22 cellular contexts compared by ENCODE assay signal in the genomic region with DNA sequence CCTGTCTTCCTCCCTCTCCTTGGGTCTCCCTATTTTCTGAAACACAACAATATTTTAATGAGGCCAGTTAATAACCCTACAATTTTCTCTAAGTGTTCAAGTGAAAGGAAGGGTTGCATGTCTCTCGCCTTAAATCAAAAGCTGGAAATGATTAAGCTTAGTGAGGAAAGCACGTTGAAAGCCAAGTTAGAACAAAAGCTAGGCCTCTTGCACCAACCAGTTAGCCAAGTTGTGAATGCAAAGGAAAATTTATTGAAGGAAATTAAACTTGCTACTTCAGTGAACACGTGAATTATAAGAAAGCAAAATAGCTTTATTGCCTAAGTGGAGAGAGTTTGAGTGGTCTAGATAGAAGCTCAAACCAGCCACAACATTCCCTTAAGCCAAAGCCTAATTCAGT.
"Had no signal": no experiment of that assay in that cellular context is flagged by ENCODE, and none has a peak within 500 bp of the region (broad histone marks: within the 10 kb centered on the region; RNA-seq: fewer than 3 reads in every experiment).

No MANE protein-coding gene starts in this region.

- H3K27me3 Mint-ChIP-seq: activated CD4-positive, alpha-beta memory T cell treated with anti-CD3 and anti-CD28 coated beads for 36 hours; activated CD4-positive, alpha-beta T cell treated with anti-CD3 and anti-CD28 coated beads for 36 hours; activated naive CD8-positive, alpha-beta T cell treated with anti-CD3 and anti-CD28 coated beads for 36 hours; dendritic cell treated with granulocyte-macrophage colony-stimulating factor and Interleukin-4, amounts not matched to agents 40 ng/mL and 50 ng/mL, for 4 days; naive thymus-derived CD8-positive, alpha-beta T cell had no signal

- ATAC-seq: activated CD4-positive, alpha-beta T cell treated with anti-CD3 and anti-CD28 coated beads for 36 hours; gastrocnemius medialis; heart left ventricle; naive thymus-derived CD8-positive, alpha-beta T cell; psoas muscle; right lobe of liver; stimulated activated effector memory CD8-positive, alpha-beta T cell treated with anti-CD3 and anti-CD28 coated beads, Interleukin-12 subunit alpha, Interleukin-12 subunit beta, amount 100 ng/mL, for 72 hours had no signal

- H3K36me3 ChIP-seq: cardiac muscle cell, gastrocnemius medialis, heart left ventricle, ovary, right lobe of liver, thoracic aorta had no signal

- H3K9me3 ChIP-seq: gastrocnemius medialis, heart left ventricle, ovary, psoas muscle, right lobe of liver, thoracic aorta had no signal

- H3K4me3 ChIP-seq: cardiac muscle cell, gastrocnemius medialis, heart left ventricle, ovary, psoas muscle, right lobe of liver, thoracic aorta had no signal

- H3K27me3 ChIP-seq: cardiac muscle cell, gastrocnemius medialis, heart left ventricle, ovary, right lobe of liver had no signal

- H3K4me1 ChIP-seq: gastrocnemius medialis, heart left ventricle, psoas muscle, right lobe of liver had no signal

- H3K4me3 Mint-ChIP-seq: activated CD4-positive, alpha-beta memory T cell treated with anti-CD3 and anti-CD28 coated beads for 36 hours; activated CD4-positive, alpha-beta T cell treated with anti-CD3 and anti-CD28 coated beads for 36 hours; activated naive CD8-positive, alpha-beta T cell treated with anti-CD3 and anti-CD28 coated beads for 36 hours; activated T-helper 1 cell treated with anti-CD3 and anti-CD28 coated beads, Interleukin-12 subunit alpha, Interleukin-12 subunit beta, Interleukin-2, Interleukin-4 antibody, amounts not matched to agents 30 ng/mL and 10 ng/mL and 1 ng/mL, durations not matched to agents 14 hours and 24 hours and 36 hours; dendritic cell treated with granulocyte-macrophage colony-stimulating factor and Interleukin-4, amounts not matched to agents 40 ng/mL and 50 ng/mL, for 4 days; immature natural killer cell; naive thymus-derived CD8-positive, alpha-beta T cell; stimulated activated effector memory CD8-positive, alpha-beta T cell treated with anti-CD3 and anti-CD28 coated beads, Interleukin-12 subunit alpha, Interleukin-12 subunit beta, amount 100 ng/mL, for 72 hours had no signal

- H3K9me3 Mint-ChIP-seq: activated CD4-positive, alpha-beta memory T cell treated with anti-CD3 and anti-CD28 coated beads for 36 hours; activated naive CD8-positive, alpha-beta T cell treated with anti-CD3 and anti-CD28 coated beads for 36 hours; activated T-helper 1 cell treated with anti-CD3 and anti-CD28 coated beads, Interleukin-12 subunit alpha, Interleukin-12 subunit beta, Interleukin-2, Interleukin-4 antibody, amounts not matched to agents 30 ng/mL and 10 ng/mL and 1 ng/mL, durations not matched to agents 14 hours and 24 hours and 36 hours; immature natural killer cell; stimulated activated effector memory CD8-positive, alpha-beta T cell treated with anti-CD3 and anti-CD28 coated beads, Interleukin-12 subunit alpha, Interleukin-12 subunit beta, amount 100 ng/mL, for 72 hours had no signal

- H3K36me3 Mint-ChIP-seq: activated CD4-positive, alpha-beta memory T cell treated with anti-CD3 and anti-CD28 coated beads for 36 hours; activated naive CD8-positive, alpha-beta T cell treated with anti-CD3 and anti-CD28 coated beads for 36 hours; immature natural killer cell; naive thymus-derived CD8-positive, alpha-beta T cell; stimulated activated effector memory CD8-positive, alpha-beta T cell treated with anti-CD3 and anti-CD28 coated beads, Interleukin-12 subunit alpha, Interleukin-12 subunit beta, amount 100 ng/mL, for 72 hours had no signal

- H3K4me1 Mint-ChIP-seq: activated CD4-positive, alpha-beta T cell treated with anti-CD3 and anti-CD28 coated beads for 36 hours; activated naive CD8-positive, alpha-beta T cell treated with anti-CD3 and anti-CD28 coated beads for 36 hours; immature natural killer cell; naive thymus-derived CD8-positive, alpha-beta T cell; stimulated activated effector memory CD8-positive, alpha-beta T cell treated with anti-CD3 and anti-CD28 coated beads, Interleukin-12 subunit alpha, Interleukin-12 subunit beta, amount 100 ng/mL, for 72 hours had no signal

- DNase-seq: activated CD4-positive, alpha-beta memory T cell treated with anti-CD3 and anti-CD28 coated beads for 36 hours; activated CD4-positive, alpha-beta T cell treated with anti-CD3 and anti-CD28 coated beads for 36 hours; activated naive CD4-positive, alpha-beta T cell; activated naive CD8-positive, alpha-beta T cell treated with anti-CD3 and anti-CD28 coated beads for 36 hours; activated T-cell treated with anti-CD3 and anti-CD28 coated beads for 4 hours; amniotic stem cell; effector CD8-positive, alpha-beta T cell; gastrocnemius medialis; heart left ventricle; immature natural killer cell; naive thymus-derived CD8-positive, alpha-beta T cell; ovary; psoas muscle; right lobe of liver; small intestine; stimulated activated CD4-positive, alpha-beta T cell treated with anti-CD3 and anti-CD28 coated beads, Interleukin-4, amount 100 ng/mL, for 1 hour; SW 1271 had no signal

- H3K27ac Mint-ChIP-seq: activated CD4-positive, alpha-beta memory T cell treated with anti-CD3 and anti-CD28 coated beads for 36 hours; activated CD4-positive, alpha-beta T cell treated with anti-CD3 and anti-CD28 coated beads for 36 hours; activated naive CD8-positive, alpha-beta T cell treated with anti-CD3 and anti-CD28 coated beads for 36 hours; activated T-helper 1 cell treated with anti-CD3 and anti-CD28 coated beads, Interleukin-12 subunit alpha, Interleukin-12 subunit beta, Interleukin-2, Interleukin-4 antibody, amounts not matched to agents 30 ng/mL and 10 ng/mL and 1 ng/mL, durations not matched to agents 14 hours and 24 hours and 36 hours; dendritic cell treated with granulocyte-macrophage colony-stimulating factor and Interleukin-4, amounts not matched to agents 40 ng/mL and 50 ng/mL, for 4 days; immature natural killer cell; stimulated activated effector memory CD8-positive, alpha-beta T cell treated with anti-CD3 and anti-CD28 coated beads, Interleukin-12 subunit alpha, Interleukin-12 subunit beta, amount 100 ng/mL, for 72 hours had no signal

- H3K27ac ChIP-seq: cardiac muscle cell, gastrocnemius medialis, heart left ventricle, ovary, psoas muscle, right lobe of liver, thoracic aorta had no signal
